8 cellular contexts compared by ENCODE assay signal in the genomic region with DNA sequence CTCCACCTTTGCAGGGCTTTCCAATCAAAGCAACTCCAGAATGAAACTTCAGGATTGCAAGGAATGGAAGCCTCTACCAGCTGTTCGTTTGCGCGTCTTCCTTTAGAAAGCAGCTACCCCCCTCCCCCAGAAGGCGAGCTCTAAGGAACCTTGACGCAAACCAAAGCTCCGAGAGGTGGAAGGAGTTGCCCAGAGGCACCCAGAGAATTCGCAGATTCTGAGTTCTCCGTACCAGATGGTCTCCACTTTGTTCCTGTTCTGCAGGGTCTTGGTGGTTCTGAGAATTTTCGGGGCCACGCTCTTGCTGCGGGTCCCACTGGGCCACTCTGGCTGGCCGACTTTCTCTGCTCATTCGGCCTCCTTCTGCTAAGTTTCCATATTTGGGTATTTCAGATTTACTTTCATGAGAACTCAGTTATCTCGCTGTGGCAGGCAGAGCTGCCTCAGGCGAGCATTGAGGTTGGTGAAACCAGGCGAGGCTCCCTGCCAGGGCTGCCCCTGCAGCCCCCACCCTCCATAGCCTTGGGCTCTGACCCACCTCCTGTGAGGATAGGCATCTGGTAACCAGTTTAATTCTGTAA. TPM values are rescaled to one million over a fixed set of nuclear protein-coding genes. Genes with fewer than 3 reads are reported as not detected.
A peak's percentile ranks its signal among the peaks of the same experiment; 100 is the strongest.
DNase-seq lines count a peak whose midpoint lies in the region; ATAC-seq, FAIRE-seq and TF ChIP-seq lines count a peak whose summit lies in the region.

No MANE protein-coding gene starts in this region.

- H3K18ac ChIP-seq in mesenchymal stem cell (ENCODE audit: low read depth in 1 of 2, low read length in 2 of 2), result peak overlapping the region; percentile 79

- H3K9me3 ChIP-seq in colonic mucosa (no peaks in the 10 kb centered on the region), mesenchymal stem cell (ENCODE audit: control insufficient read depth, low read length) (no peaks in the 10 kb centered on the region)

- H4K91ac ChIP-seq in mesenchymal stem cell (ENCODE audit: low read length), result no peak overlapping the region

- no peak for TF ChIP-seq CTCF in GM12865 (IDR thresholded peaks at IDR 0.05; ENCODE audit: insufficient read depth, low read depth, low read length, missing control alignments)
- TF ChIP-seq CTCF in colonic mucosa (IDR thresholded peaks at IDR 0.05), result no peak

- no peaks in the 10 kb centered on the region for H3K27me3 ChIP-seq in colonic mucosa
- H3K27me3 ChIP-seq in mesenchymal stem cell (ENCODE audit: control insufficient read depth in 1 of 2, insufficient read depth in 1 of 2, low read length in 2 of 2), result peaks cover 0 to 20% of the 10 kb centered on the region in 2 experiments

- H3K27ac ChIP-seq in colonic mucosa (peak overlapping the region; percentile 86), mesenchymal stem cell (ENCODE audit: low read length, poor library complexity, severe bottlenecking) (peak overlapping the region; percentile 64)

- no peak overlapping the region for H2BK15ac ChIP-seq in mesenchymal stem cell (ENCODE audit: low read depth, poor library complexity, severe bottlenecking)

- H3K79me1 ChIP-seq in mesenchymal stem cell (replicated peaks; ENCODE audit: low read length, poor library complexity, severe bottlenecking), result peaks cover 19% of the 10 kb centered on the region

- H3K14ac ChIP-seq in mesenchymal stem cell (ENCODE audit: low read length in 2 of 2), result no peak overlapping the region

- ATAC-seq in HG02870 (IDR thresholded peaks at IDR 0.05; ENCODE audit: unreplicated experiment), result peak; percentile 23

- peak overlapping the region; percentile 54 for H2BK5ac ChIP-seq in mesenchymal stem cell (ENCODE audit: low read depth, low read length, poor library complexity, severe bottlenecking)

- H3K4me2 ChIP-seq in mesenchymal stem cell (ENCODE audit: low read length, poor library complexity, severe bottlenecking), result peak overlapping the region; percentile 73

- H2BK120ac ChIP-seq in mesenchymal stem cell (ENCODE audit: low read depth, low read length), result no peak overlapping the region

- H3K36me3 ChIP-seq in colonic mucosa (no peaks in the 10 kb centered on the region), mesenchymal stem cell (ENCODE audit: control insufficient read depth in 1 of 2, insufficient read depth in 2 of 2, low read depth in 1 of 2, low read length in 2 of 2) (peaks cover 0 to 3% of the 10 kb centered on the region in 2 experiments)

- intact Hi-C loops in colonic mucosa (cut with DNase I), result loop anchor here (10.0 kb wide), 1 partner anchor 327 kb away; no protein-coding TSS in a partner anchor

- H2AFZ ChIP-seq in mesenchymal stem cell (ENCODE audit: low read depth, low read length), result peak overlapping the region; percentile 74

- H2BK12ac ChIP-seq in mesenchymal stem cell (ENCODE audit: low read length in 2 of 2), result peak overlapping the region in 1 of 2 experiments; percentile 52

- no peak overlapping the region for H3K23ac ChIP-seq in mesenchymal stem cell (ENCODE audit: low read length in 2 of 2)

- H3K4me3 ChIP-seq in GM12865 (ENCODE audit: low read depth, low read length), result peak overlapping the region; percentile 68
- peak overlapping the region; percentile 82 for H3K4me3 ChIP-seq in colonic mucosa
- H3K4me3 ChIP-seq in mesenchymal stem cell (ENCODE audit: insufficient read depth in 1 of 2, low read depth in 1 of 2, low read length in 2 of 2), result peak overlapping the region; percentile 75 to 85

- FAIRE-seq in urothelium cell line (lab: Jason Lieb, UNC), result no peak

- DNase-seq in A172 (ENCODE audit: low spot score) (peak; percentile 31), GM12865 (ENCODE audit: low read depth) (peak; percentile 68), colonic mucosa (peak; percentile 58), mesenchymal stem cell (peak; percentile 79), urothelium cell line (ENCODE audit: low spot score) (peak; percentile 39), HK-2 (ENCODE audit: unreplicated experiment) (no peak)

- H3K4me1 ChIP-seq in colonic mucosa (peaks cover 21% of the 10 kb centered on the region), mesenchymal stem cell (ENCODE audit: control insufficient read depth, insufficient read depth, low read depth, low read length) (peaks cover 14% of the 10 kb centered on the region)

- H3K4ac ChIP-seq in mesenchymal stem cell (ENCODE audit: low read depth in 1 of 2, low read length in 2 of 2), result peak overlapping the region in 1 of 2 experiments; percentile 72

- peak overlapping the region; percentile 69 for H4K8ac ChIP-seq in mesenchymal stem cell (ENCODE audit: low read length)

- peak; percentile 25; the same call in 1 of the 2 replicates for TF ChIP-seq POLR2A in Raji (IDR thresholded peaks at IDR 0.05; ENCODE audit: insufficient read depth, low read depth, low read length)

- H3K9ac ChIP-seq in colonic mucosa (ENCODE audit: low read depth in 2 of 2, low read length in 2 of 2) (peak overlapping the region; percentile 76 to 87), mesenchymal stem cell (ENCODE audit: low read length) (peak overlapping the region; percentile 77)

- H2AK5ac ChIP-seq in mesenchymal stem cell (ENCODE audit: low read length, severe bottlenecking), result no peak overlapping the region

- 10% methylated on average over 16 of the region's 16 CpGs for WGBS in mesenchymal stem cell

RNA-seq across cellular contexts. Expression of gene TRAF5, which starts 0.8 kb away (rescaled TPM):
- 9.4 and 9.5 TPM in 2 replicates for total RNA-seq in A172 (2014; rRNA removed; shearing (Covaris generic))
- 10 to 100 TPM; 13.9 to 14.5 TPM for total RNA-seq in colonic mucosa
- polyA plus RNA-seq in mesenchymal stem cell (2013, experiment 1 of 2), result 10.5 TPM
- 10.5 TPM for polyA plus RNA-seq in mesenchymal stem cell (2013, experiment 2 of 2)
